18 cellular contexts compared by ENCODE assay signal in the genomic region with DNA sequence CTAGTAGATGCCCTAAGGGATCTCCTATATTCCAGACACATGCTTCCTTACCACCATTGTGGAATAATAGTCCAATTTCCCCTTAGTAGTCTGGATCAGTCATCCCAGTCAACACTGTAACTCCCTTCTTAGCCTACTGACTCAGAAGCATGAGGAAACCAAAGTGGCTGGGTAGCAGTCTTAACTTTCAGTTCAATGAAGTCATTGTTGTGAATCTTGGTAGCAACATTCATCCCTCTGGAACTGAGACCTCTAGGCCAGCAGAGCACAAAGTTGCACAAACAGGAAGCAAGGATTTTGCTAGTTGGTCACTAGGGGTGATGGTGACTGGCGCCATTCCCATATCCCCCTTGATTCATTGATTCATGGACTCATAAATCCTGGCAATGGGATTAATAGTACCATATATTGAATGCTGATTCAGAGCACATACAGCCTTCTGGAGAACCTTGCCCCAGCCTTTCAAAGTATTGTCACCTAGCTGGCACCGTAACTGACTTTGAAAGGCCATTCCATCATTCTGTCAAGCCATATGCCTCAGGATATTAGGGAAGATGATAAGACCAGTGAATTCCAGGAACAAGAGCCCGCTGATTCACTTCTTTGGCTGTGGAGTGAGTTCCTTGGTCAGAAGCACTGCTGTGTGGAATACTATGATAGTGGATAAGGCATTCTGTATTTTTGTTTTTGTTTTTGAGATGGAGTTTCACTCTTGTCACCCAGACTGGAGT. TPM values are rescaled to one million over a fixed set of nuclear protein-coding genes. Genes with fewer than 3 reads are reported as not detected.
DNase-seq lines count a peak whose midpoint lies in the region; ATAC-seq and TF ChIP-seq lines count a peak whose summit lies in the region.
"Had no signal": no experiment of that assay in that cellular context is flagged by ENCODE, and none has a peak within 500 bp of the region (broad histone marks: within the 10 kb centered on the region; RNA-seq: fewer than 3 reads in every experiment).

No MANE protein-coding gene starts in this region.

- no peaks in the 10 kb centered on the region for H3K36me3 ChIP-seq in BJ (ENCODE audit: control insufficient read depth, insufficient read depth, low read length)
- H3K36me3 ChIP-seq in left lung, result no peaks in the 10 kb centered on the region
- H3K36me3 ChIP-seq: ovary had no signal

- POLR2A ChIA-PET in BJ (lab: Charles Lee), result no interaction called here

- H3K27me3 ChIP-seq in BJ (ENCODE audit: control insufficient read depth, insufficient read depth, low read length) (no peaks in the 10 kb centered on the region), left lung (no peaks in the 10 kb centered on the region)
- H3K27me3 ChIP-seq: ovary had no signal

- H3K27ac Mint-ChIP-seq in type B pancreatic cell, result no peak overlapping the region
- H3K27ac Mint-ChIP-seq: activated naive CD4-positive, alpha-beta T cell treated with anti-CD3 and anti-CD28 coated beads, Interleukin-2, amount 50 U/mL, for 24 hours; CD4-positive, alpha-beta T cell; stimulated activated naive B cell treated with anti-CD40 and anti-IgM and Interleukin-4, amounts not matched to agents 10 μg/mL and 1 μg/mL and 100 μg/mL, for 72 hours; T-helper 1 cell treated with Interleukin-12 subunit alpha and Interleukin-12 subunit beta and Interleukin-4 antibody, amounts not matched to agents 30 μg/mL and 1 μg/mL, for 36 hours had no signal

- no peaks in the 10 kb centered on the region for H3K27me3 Mint-ChIP-seq in type B pancreatic cell
- H3K27me3 Mint-ChIP-seq: activated naive CD4-positive, alpha-beta T cell treated with anti-CD3 and anti-CD28 coated beads, Interleukin-2, amount 50 U/mL, for 24 hours; CD4-positive, alpha-beta T cell had no signal

- H3K9me3 ChIP-seq in left lung, result no peaks in the 10 kb centered on the region
- H3K9me3 ChIP-seq: ovary had no signal

- H3K4me1 Mint-ChIP-seq in type B pancreatic cell (ENCODE audit: unreplicated experiment), result no peaks in the 10 kb centered on the region
- H3K4me1 Mint-ChIP-seq: activated naive CD4-positive, alpha-beta T cell treated with anti-CD3 and anti-CD28 coated beads, Interleukin-2, amount 50 U/mL, for 24 hours; stimulated activated naive B cell treated with anti-CD40 and anti-IgM and Interleukin-4, amounts not matched to agents 10 μg/mL and 1 μg/mL and 100 μg/mL, for 72 hours had no signal

- H3K9me3 Mint-ChIP-seq in type B pancreatic cell, result no peaks in the 10 kb centered on the region
- H3K9me3 Mint-ChIP-seq: activated naive CD4-positive, alpha-beta T cell treated with anti-CD3 and anti-CD28 coated beads, Interleukin-2, amount 50 U/mL, for 24 hours; CD4-positive, alpha-beta T cell; stimulated activated naive B cell treated with anti-CD40 and anti-IgM and Interleukin-4, amounts not matched to agents 10 μg/mL and 1 μg/mL and 100 μg/mL, for 72 hours; T-helper 1 cell treated with Interleukin-12 subunit alpha and Interleukin-12 subunit beta and Interleukin-4 antibody, amounts not matched to agents 30 μg/mL and 1 μg/mL, for 36 hours had no signal

- H3K4me3 ChIP-seq in BJ (ENCODE audit: low read depth, low read length), result no peak overlapping the region
- H3K4me3 ChIP-seq in cardiac fibroblast (replicated peaks in 1 of 2; ENCODE audit: low read depth in 2 of 2, low read length in 2 of 2), result no peak overlapping the region
- no peak overlapping the region for H3K4me3 ChIP-seq in left lung
- H3K4me3 ChIP-seq: ovary had no signal

- CTCF ChIA-PET in BJ (lab: Yijun Ruan, JAX), result no interaction called here

- no peak overlapping the region for H3K27ac ChIP-seq in left lung
- H3K27ac ChIP-seq: ovary had no signal

- H3K4me3 Mint-ChIP-seq in type B pancreatic cell, result no peak overlapping the region
- H3K4me3 Mint-ChIP-seq: activated naive CD4-positive, alpha-beta T cell treated with anti-CD3 and anti-CD28 coated beads, Interleukin-2, amount 50 U/mL, for 24 hours; CD4-positive, alpha-beta T cell; stimulated activated naive B cell treated with anti-CD40 and anti-IgM and Interleukin-4, amounts not matched to agents 10 μg/mL and 1 μg/mL and 100 μg/mL, for 72 hours; T-helper 1 cell treated with Interleukin-12 subunit alpha and Interleukin-12 subunit beta and Interleukin-4 antibody, amounts not matched to agents 30 μg/mL and 1 μg/mL, for 36 hours had no signal

- intact Hi-C loops in left lung (cut with DNase I), result no loop called here

- DNase-seq in BJ (ENCODE audit: low read depth) (peak; percentile 35), M059J (ENCODE audit: low read depth) (peak; percentile 95), cardiac fibroblast (ENCODE audit: low read depth in 2 of 2) (peak; percentile 66 to 87), left lung (no peak), T-helper 2 cell (no peak), type B pancreatic cell (ENCODE audit: extremely low spot score, unreplicated experiment) (no peak)
- DNase-seq: activated CD8-positive, alpha-beta memory T cell treated with anti-CD3 and anti-CD28 coated beads for 24 hours; CD4-positive, alpha-beta T cell; mesendoderm; NCI-H146; NK-92 treated with Interleukin-12 subunit alpha and Interleukin-12 subunit beta, amount 100 ng/mL, for 24 hours; ovary; stimulated activated CD4-positive, alpha-beta T cell treated with anti-CD3 and anti-CD28 coated beads, Interleukin-1b, Interleukin-23, amount 100 ng/mL, for 48 hours; stimulated activated naive B cell treated with anti-CD40 and anti-IgM and Interleukin-4, amounts not matched to agents 10 μg/mL and 1 μg/mL and 100 μg/mL, for 72 hours had no signal

- TF ChIP-seq CTCF in BJ (IDR thresholded peaks at IDR 0.05; ENCODE audit: insufficient read depth, low read depth, low read length), result no peak
- TF ChIP-seq CTCF in cardiac fibroblast (IDR thresholded peaks at IDR 0.05; ENCODE audit: low read depth, low read length), result no peak
- no peak for TF ChIP-seq CTCF in left lung (IDR thresholded peaks at IDR 0.05)
- no peak for TF ChIP-seq CTCF in type B pancreatic cell (conservative IDR thresholded peaks at IDR 0.05)

- peak; percentile 26 for ATAC-seq in left lung
- ATAC-seq in HG03159 (IDR thresholded peaks at IDR 0.05; ENCODE audit: unreplicated experiment), result no peak
- ATAC-seq in GM21390 (IDR thresholded peaks at IDR 0.05; ENCODE audit: unreplicated experiment), result no peak
- ATAC-seq: stimulated activated naive B cell treated with anti-CD40 and anti-IgM and Interleukin-4, amounts not matched to agents 10 μg/mL and 1 μg/mL and 100 μg/mL, for 72 hours had no signal

- H3K4me1 ChIP-seq in left lung, result no peaks in the 10 kb centered on the region

- H3K36me3 Mint-ChIP-seq in type B pancreatic cell, result no peaks in the 10 kb centered on the region
- H3K36me3 Mint-ChIP-seq: activated naive CD4-positive, alpha-beta T cell treated with anti-CD3 and anti-CD28 coated beads, Interleukin-2, amount 50 U/mL, for 24 hours; stimulated activated naive B cell treated with anti-CD40 and anti-IgM and Interleukin-4, amounts not matched to agents 10 μg/mL and 1 μg/mL and 100 μg/mL, for 72 hours had no signal

RNA-seq across cellular contexts. Expression of gene GPAT3, which starts 19.7 kb away (rescaled TPM):
- 0.37 and 0.58 TPM in 2 replicates for polyA plus RNA-seq in BJ (2011; rRNA removed)
- polyA minus RNA-seq in BJ (2011; rRNA and poly(A)+ RNA removed), result 0.14 and 0.87 TPM in 2 replicates
- 15.4 and 29.8 TPM in 2 replicates for total RNA-seq in M059J (2014; rRNA removed; shearing (Covaris generic))
- 10 to 100 TPM in 1 of 2 donors, 1 to 10 TPM in 1; 5.7 to 16.6 TPM for total RNA-seq in left lung
- 11.3 and 53.7 TPM in 2 replicates for total RNA-seq in type B pancreatic cell (ENCODE audit: low replicate concordance)

RNA-seq across cellular contexts. Expression of gene ABRAXAS1, which starts 31.3 kb away (rescaled TPM):
- polyA plus RNA-seq in BJ (2011; rRNA removed), result 3.1 and 7.6 TPM in 2 replicates
- polyA minus RNA-seq in BJ (2011; rRNA and poly(A)+ RNA removed), result 3.2 and 3.5 TPM in 2 replicates
- total RNA-seq in M059J (2014; rRNA removed; shearing (Covaris generic)), result 2.5 and 5.4 TPM in 2 replicates
- total RNA-seq in left lung (10 to 100 TPM; 10.7 to 11.6 TPM), type B pancreatic cell (ENCODE audit: low replicate concordance) (15.7 and 22.8 TPM in 2 replicates)

Comparison
In these comparisons a context has a peak if more than half of its experiments do, and no peak if none do; other contexts are left out.
1. DNase-seq: peak in BJ (single experiment), M059J (single experiment) and cardiac fibroblast (2 of 2); none in left lung (0 of 2), T-helper 2 cell (0 of 5) and type B pancreatic cell (single experiment).